Comparison of ENCODE assay signal across 8 cellular contexts in genomic region chr7:142669074-142669654, GRCh38.
DNase-seq lines count a peak whose midpoint lies in the region; ATAC-seq and TF ChIP-seq lines count a peak whose summit lies in the region.

No MANE protein-coding gene starts in this region.

- H3K9me3 ChIP-seq in cardiac muscle cell (ENCODE audit: low read depth): no peaks in the 10 kb centered on the region
- H3K9me3 ChIP-seq in OCI-LY1 (ENCODE audit: low read length): no peaks in the 10 kb centered on the region
- no peaks in the 10 kb centered on the region for H3K9me3 ChIP-seq in fibroblast of lung (ENCODE audit: control insufficient read depth, insufficient read depth, low read depth, low read length)
- no peaks in the 10 kb centered on the region for H3K9me3 ChIP-seq in thoracic aorta
- H3K9me3 ChIP-seq in WERI-Rb-1 (ENCODE audit: severe bottlenecking): no peaks in the 10 kb centered on the region

- H3K4me3 ChIP-seq in cardiac muscle cell (no peak overlapping the region), OCI-LY1 (ENCODE audit: low read depth, low read length, poor library complexity, severe bottlenecking) (no peak overlapping the region), fibroblast of lung (replicated peaks in 1 of 4; ENCODE audit: control extremely low read depth in 1 of 4, insufficient read depth in 1 of 4, low read depth in 3 of 4, low read length in 4 of 4) (no peak overlapping the region), thoracic aorta (no peak overlapping the region), WERI-Rb-1 (ENCODE audit: low read depth, low read length) (no peak overlapping the region)

- no peaks in the 10 kb centered on the region for H3K9me2 ChIP-seq in OCI-LY1 (ENCODE audit: low read depth, low read length)

- DNase-seq in cardiac muscle cell (ENCODE audit: low read depth in 1 of 2, low spot score in 1 of 2): peak in 1 of 2 donors; percentile 39
- no peak for DNase-seq in cardiac septum (ENCODE audit: low spot score)
- peak; percentile 7 to 22 for DNase-seq in fibroblast of lung (ENCODE audit: low read depth in 2 of 2)
- no peak for DNase-seq in thoracic aorta (ENCODE audit: low spot score)
- no peak for DNase-seq in WERI-Rb-1
- DNase-seq in activated CD4-positive, CD25-positive, alpha-beta regulatory T cell (lab: John Stamatoyannopoulos, UW): no peak
- DNase-seq in effector CD8-positive, alpha-beta T cell (lab: John Stamatoyannopoulos, UW): no peak

- TF ChIP-seq CTCF in cardiac muscle cell (IDR thresholded peaks at IDR 0.05; ENCODE audit: low read depth, low read length): peak; percentile 48
- peak; percentile 71 for TF ChIP-seq CTCF in OCI-LY1 (IDR thresholded peaks at IDR 0.05; ENCODE audit: low read length)
- peak; percentile 23 to 28 for TF ChIP-seq CTCF in fibroblast of lung (conservative IDR thresholded peaks at IDR 0.05 in 1 of 2, IDR thresholded peaks at IDR 0.05 in 1 of 2; ENCODE audit: low read depth in 1 of 2, low read length in 2 of 2)
- peak; percentile 47 for TF ChIP-seq CTCF in thoracic aorta (IDR thresholded peaks at IDR 0.05)
- TF ChIP-seq CTCF in WERI-Rb-1 (IDR thresholded peaks at IDR 0.05; ENCODE audit: low read depth, low read length): no peak

- H3F3A ChIP-seq in OCI-LY1 (ENCODE audit: insufficient read depth, low read length): no peaks in the 10 kb centered on the region

- H3K27me3 ChIP-seq in cardiac muscle cell (no peaks in the 10 kb centered on the region), OCI-LY1 (ENCODE audit: insufficient read depth, low read length) (no peaks in the 10 kb centered on the region), fibroblast of lung (ENCODE audit: control insufficient read depth, insufficient read depth, low read length) (no peaks in the 10 kb centered on the region), thoracic aorta (replicated peaks; ENCODE audit: insufficient read depth) (no peaks in the 10 kb centered on the region), WERI-Rb-1 (ENCODE audit: insufficient read depth, low read depth, severe bottlenecking) (no peaks in the 10 kb centered on the region)

- H3K79me2 ChIP-seq in OCI-LY1 (ENCODE audit: insufficient read depth, low read length): no peaks in the 10 kb centered on the region
- H3K79me2 ChIP-seq in fibroblast of lung (ENCODE audit: control insufficient read depth, insufficient read depth, low read length): no peaks in the 10 kb centered on the region

- H3K4me1 ChIP-seq in cardiac muscle cell (ENCODE audit: low read depth): no peaks in the 10 kb centered on the region
- no peaks in the 10 kb centered on the region for H3K4me1 ChIP-seq in OCI-LY1 (ENCODE audit: insufficient read depth, low read length, severe bottlenecking)
- no peaks in the 10 kb centered on the region for H3K4me1 ChIP-seq in fibroblast of lung (ENCODE audit: control insufficient read depth, extremely low read depth, insufficient read depth, low read length)
- no peaks in the 10 kb centered on the region for H3K4me1 ChIP-seq in thoracic aorta (ENCODE audit: control insufficient read depth in 1 of 2, low read depth in 2 of 2)

- H3K27ac ChIP-seq in cardiac muscle cell: no peak overlapping the region
- H3K27ac ChIP-seq in OCI-LY1 (ENCODE audit: low read depth, low read length, poor library complexity, severe bottlenecking): no peak overlapping the region
- no peak overlapping the region for H3K27ac ChIP-seq in fibroblast of lung (ENCODE audit: insufficient read depth, low read length)
- H3K27ac ChIP-seq in thoracic aorta: no peak overlapping the region
- H3K27ac ChIP-seq in WERI-Rb-1: no peak overlapping the region

- intact Hi-C loops in cardiac septum (cut with DNase I): loop anchor here (2.0 kb wide), 1 partner anchor 114 kb away; no protein-coding TSS in a partner anchor

- ATAC-seq in thoracic aorta (ENCODE audit: insufficient number of reproducible peaks, low FRiP score, low read depth): no peak

- H4K20me1 ChIP-seq in OCI-LY1 (ENCODE audit: insufficient read depth, low read length) (no peaks in the 10 kb centered on the region), fibroblast of lung (ENCODE audit: control insufficient read depth, extremely low read depth, insufficient read depth, low read length) (no peaks in the 10 kb centered on the region)

- H3K36me3 ChIP-seq in cardiac muscle cell (no peaks in the 10 kb centered on the region), OCI-LY1 (ENCODE audit: insufficient read depth, low read length) (no peaks in the 10 kb centered on the region), fibroblast of lung (ENCODE audit: control insufficient read depth, insufficient read depth, low read length) (no peaks in the 10 kb centered on the region), thoracic aorta (no peaks in the 10 kb centered on the region), WERI-Rb-1 (no peaks in the 10 kb centered on the region)

- H3K4me2 ChIP-seq in OCI-LY1 (ENCODE audit: low read length) (no peak overlapping the region), fibroblast of lung (ENCODE audit: extremely low read depth, insufficient read depth, low read length) (no peak overlapping the region)

- H3K9ac ChIP-seq in OCI-LY1 (ENCODE audit: low read length) (no peak overlapping the region), fibroblast of lung (ENCODE audit: insufficient read depth, low read length) (no peak overlapping the region)

- H2AFZ ChIP-seq in OCI-LY1 (ENCODE audit: low read length): no peak overlapping the region
- no peak overlapping the region for H2AFZ ChIP-seq in fibroblast of lung (ENCODE audit: low read length)

Comparison
In these comparisons a context has a peak if more than half of its experiments do, and no peak if none do; other contexts are left out.
1. DNase-seq: peak in fibroblast of lung (2 of 2); none in cardiac septum (single experiment), thoracic aorta (single experiment), WERI-Rb-1 (single experiment), activated CD4-positive, CD25-positive, alpha-beta regulatory T cell (0 of 4) and effector CD8-positive, alpha-beta T cell (single experiment).